Comparison of ENCODE assay signal across 10 cellular contexts in genomic region chr6:158707826-158708225, GRCh38. TPM values are rescaled to one million over a fixed set of nuclear protein-coding genes. Genes with fewer than 3 reads are reported as not detected.
DNase-seq lines count a peak whose midpoint lies in the region; ATAC-seq, FAIRE-seq and TF ChIP-seq lines count a peak whose summit lies in the region.
"Had no signal": no experiment of that assay in that cellular context is flagged by ENCODE, and none has a peak within 500 bp of the region (broad histone marks: within the 10 kb centered on the region; RNA-seq: fewer than 3 reads in every experiment).

No MANE protein-coding gene starts in this region.

- no peak for DNase-seq in GM12891 (ENCODE audit: insufficient read length, low spot score)
- peak; percentile 69 for DNase-seq in RWPE1 (ENCODE audit: low spot score)
- peak in 1 of 2 donors; percentile 72 for DNase-seq in foreskin keratinocyte
- peak; percentile 78 for DNase-seq in prostate gland (ENCODE audit: low spot score)
- no peak for DNase-seq in activated CD4-positive, alpha-beta T cell treated with anti-CD3 and anti-CD28 coated beads, Interleukin-2, amount 50 U/mL, for 4 hours
- no peak for DNase-seq in SHP77 treated with DMSO at 0.1 percent for 48 hours (lab: John Stamatoyannopoulos, UW)
- DNase-seq: right lobe of liver had no signal

- peak overlapping the region; percentile 84 for H3K27ac ChIP-seq in RWPE1
- H3K27ac ChIP-seq in foreskin keratinocyte: peak overlapping the region; percentile 5
- peak overlapping the region; percentile 73 to 76 for H3K27ac ChIP-seq in prostate gland
- H3K27ac ChIP-seq: C4-2B had no signal

- WGBS in prostate gland: 22% methylated on average over 11 of the region's 11 CpGs

- TF ChIP-seq POLR2A in GM12891 (IDR thresholded peaks at IDR 0.05; ENCODE audit: low read depth, low read length) (no peak), prostate gland (IDR thresholded peaks at IDR 0.05) (peak; percentile 11)

- FAIRE-seq in GM12891 (lab: Jason Lieb, UNC): peak; percentile 76

- CTCF ChIA-PET in RWPE1 (lab: Yijun Ruan, JAX): interaction anchor here (0.5 to 1.9 kb wide), 3 partner anchors 40 to 73 kb away, joined by 4 to 5 read pairs (median 4); no protein-coding TSS in a partner anchor

- H3K27me3 ChIP-seq in foreskin keratinocyte (no peaks in the 10 kb centered on the region), prostate gland (replicated peaks; ENCODE audit: insufficient read depth) (no peaks in the 10 kb centered on the region)
- H3K27me3 ChIP-seq: right lobe of liver had no signal

- H3K36me3 ChIP-seq in prostate gland: no peaks in the 10 kb centered on the region
- H3K36me3 ChIP-seq: right lobe of liver had no signal

- ATAC-seq in foreskin keratinocyte (peak; percentile 85), HG02763 (IDR thresholded peaks at IDR 0.05; ENCODE audit: unreplicated experiment) (no peak), GM19397 (IDR thresholded peaks at IDR 0.05; ENCODE audit: unreplicated experiment) (no peak)

- no peaks in the 10 kb centered on the region for H3K9me3 ChIP-seq in prostate gland
- H3K9me3 ChIP-seq: right lobe of liver had no signal

- POLR2A ChIA-PET in RWPE1 (lab: Yijun Ruan, JAX; ENCODE audit: low non-redundant PET): no interaction called here

- TF ChIP-seq CTCF in RWPE1 (conservative IDR thresholded peaks at IDR 0.05; ENCODE audit: low read depth): no peak
- peak; percentile 46 for TF ChIP-seq CTCF in foreskin keratinocyte (conservative IDR thresholded peaks at IDR 0.05)
- peak in 2 of 4 experiments; percentile 43 to 44 for TF ChIP-seq CTCF in prostate gland (IDR thresholded peaks at IDR 0.05)

- H3K4me1 ChIP-seq in foreskin keratinocyte (peaks cover 19% of the 10 kb centered on the region), prostate gland (replicated peaks) (peaks cover 16% of the 10 kb centered on the region)

- intact Hi-C loops in prostate gland (cut with DNase I): loop anchor here (2.0 to 10.0 kb wide), 4 partner anchors 54 to 397 kb away; no protein-coding TSS in a partner anchor

- H3K4me3 ChIP-seq in prostate gland: no peak overlapping the region
- H3K4me3 ChIP-seq: right lobe of liver had no signal

TF ChIP-seq in GM12891, 5 proteins besides CTCF, POLR2A, EP300 and RAD21:
- no peak for TF ChIP-seq PAX5 (IDR thresholded peaks at IDR 0.05; ENCODE audit: insufficient read depth, low read length, severe bottlenecking)
- no peak for TF ChIP-seq POLR2AphosphoS5 (IDR thresholded peaks at IDR 0.05; ENCODE audit: low read depth, low read length)
- TF ChIP-seq TAF1 (IDR thresholded peaks at IDR 0.05; ENCODE audit: low read depth, low read length): no peak
- TF ChIP-seq POU2F2 (IDR thresholded peaks at IDR 0.05; ENCODE audit: low read depth, low read length): no peak
- no peak for TF ChIP-seq SPI1 (IDR thresholded peaks at IDR 0.05; ENCODE audit: low read depth, low read length)

RNA-seq across cellular contexts. Expression of gene SYTL3, which starts 58.0 kb away (rescaled TPM):
- 2.1 TPM for polyA plus RNA-seq in GM12891 (2012; ENCODE audit: low read depth, missing spikeins)
- 0.95 and 1.1 TPM in 2 replicates for total RNA-seq in foreskin keratinocyte
- polyA plus RNA-seq in foreskin keratinocyte: 0.80 and 1.0 TPM in 2 replicates
- 10 to 100 TPM in 1 of 2 donors, 1 to 10 TPM in 1; 9.9 to 12.1 TPM for total RNA-seq in prostate gland

Comparison
In these comparisons a context has a peak if more than half of its experiments do, and no peak if none do; other contexts are left out.
1. DNase-seq: peak in RWPE1 (single experiment) and prostate gland (single experiment); none in GM12891 (single experiment), activated CD4-positive, alpha-beta T cell treated with anti-CD3 and anti-CD28 coated beads, Interleukin-2, amount 50 U/mL, for 4 hours (0 of 2) and SHP77 treated with DMSO at 0.1 percent for 48 hours (single experiment).
2. H3K27ac ChIP-seq: peak in every context shown above with its lines; median percentile 84 in RWPE1; 74 in prostate gland; 5 in foreskin keratinocyte.